23 cellular contexts compared by ENCODE assay signal in the genomic region with DNA sequence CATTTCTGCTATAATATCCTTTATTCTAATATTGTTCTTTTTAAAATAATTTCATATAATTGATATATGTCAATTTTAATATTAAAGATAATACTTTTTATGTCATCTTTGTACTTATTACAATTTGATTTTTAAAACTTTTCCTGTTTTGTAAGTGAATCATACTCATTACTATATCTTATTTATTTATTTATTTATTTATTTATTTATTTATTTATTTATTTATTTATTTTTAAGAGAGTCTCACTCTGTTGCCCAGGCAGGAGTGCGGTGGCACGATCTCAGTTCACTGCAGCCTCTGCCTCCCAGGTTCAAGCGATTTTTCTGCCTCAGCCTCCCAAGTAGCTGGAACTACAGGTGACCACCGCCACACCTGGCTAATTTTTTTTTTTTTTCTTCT.
DNase-seq lines count a peak whose midpoint lies in the region; ATAC-seq, FAIRE-seq and TF ChIP-seq lines count a peak whose summit lies in the region.
"Had no signal": no experiment of that assay in that cellular context is flagged by ENCODE, and none has a peak within 500 bp of the region (broad histone marks: within the 10 kb centered on the region; RNA-seq: fewer than 3 reads in every experiment).

No MANE protein-coding gene starts in this region.

- H3K9me3 Mint-ChIP-seq in activated CD4-positive, alpha-beta memory T cell treated with anti-CD3 and anti-CD28 coated beads for 36 hours: no peaks in the 10 kb centered on the region
- H3K9me3 Mint-ChIP-seq: CD4-positive, alpha-beta T cell; GM23338; H9; HFFc6 had no signal

- FAIRE-seq in G401.6 (lab: Jason Lieb, UNC) (peak; percentile 76), TTC549 (lab: Jason Lieb, UNC) (peak; percentile 13), pancreas (lab: Jason Lieb, UNC) (peak; percentile 78)
- FAIRE-seq: D721Med, GM12892, GM19239 had no signal

- WGBS in pancreas, 2 donors: 94 to 98% methylated on average over 4 of the region's 4 CpGs

- H3K27ac Mint-ChIP-seq in activated CD4-positive, alpha-beta memory T cell treated with anti-CD3 and anti-CD28 coated beads for 36 hours: no peak overlapping the region
- H3K27ac Mint-ChIP-seq: CD4-positive, alpha-beta T cell; CD8-positive, alpha-beta memory T cell; GM23338; H9; HFFc6 had no signal

- no peaks in the 10 kb centered on the region for H3K4me1 ChIP-seq in pancreas
- H3K4me1 ChIP-seq: BE2C; BLaER1 treated with 17β-estradiol and CSF1 and Interleukin-3, amounts not matched to agents 10 nM and 100 nM had no signal

- no peaks in the 10 kb centered on the region for H3K36me3 Mint-ChIP-seq in activated CD4-positive, alpha-beta memory T cell treated with anti-CD3 and anti-CD28 coated beads for 36 hours
- H3K36me3 Mint-ChIP-seq: CD14-positive monocyte; CD8-positive, alpha-beta memory T cell had no signal

- no peaks in the 10 kb centered on the region for H3K27me3 ChIP-seq in pancreas
- H3K27me3 ChIP-seq: BE2C; BLaER1 treated with 17β-estradiol and CSF1 and Interleukin-3, amounts not matched to agents 10 nM and 100 nM had no signal

- H3K4me3 Mint-ChIP-seq in activated CD4-positive, alpha-beta memory T cell treated with anti-CD3 and anti-CD28 coated beads for 36 hours: no peak overlapping the region
- H3K4me3 Mint-ChIP-seq: CD14-positive monocyte; CD4-positive, alpha-beta T cell; CD8-positive, alpha-beta memory T cell; GM23338; H9; HFFc6 had no signal

- no peak overlapping the region for H3K27ac ChIP-seq in pancreas
- H3K27ac ChIP-seq: BLaER1 treated with 17β-estradiol and CSF1 and Interleukin-3, amounts not matched to agents 10 nM and 100 nM had no signal

- intact Hi-C loops in pancreas (cut with DNase I): no loop called here
- intact Hi-C loops in activated CD4-positive, alpha-beta memory T cell treated with anti-CD3 and anti-CD28 coated beads for 36 hours (cut with micrococcal nuclease): no loop called here

- TF ChIP-seq CTCF in pancreas (IDR thresholded peaks at IDR 0.05): no peak

- ATAC-seq in pancreas: no peak
- ATAC-seq in HG03442 (IDR thresholded peaks at IDR 0.05; ENCODE audit: unreplicated experiment): no peak
- ATAC-seq: GM23338, HCT116 had no signal

- CTCF ChIA-PET in activated CD4-positive, alpha-beta memory T cell treated with anti-CD3 and anti-CD28 coated beads for 36 hours (lab: Charles Lee): no interaction called here

- no peak overlapping the region for H3K4me3 ChIP-seq in pancreas
- H3K4me3 ChIP-seq: BLaER1 treated with 17β-estradiol and CSF1 and Interleukin-3, amounts not matched to agents 10 nM and 100 nM; GM23338 had no signal

- no peak for DNase-seq in pancreas
- DNase-seq in activated effector memory CD4-positive, alpha-beta T cell treated with anti-CD3 and anti-CD28 coated beads, Interleukin-2, amount 50 U/mL, for 16 hours: no peak
- DNase-seq in activated CD4-positive, alpha-beta memory T cell treated with anti-CD3 and anti-CD28 coated beads for 36 hours: no peak
- DNase-seq: ACHN; AML-193; BE2C; CD4-positive, alpha-beta T cell; CD8-positive, alpha-beta memory T cell; DMS 273 treated with DMSO at 0.1 percent for 48 hours; DMS79; EL; H9; HFFc6 had no signal

- peaks cover 0 to 4% (median 0%) of the 10 kb centered on the region in 4 donors for H3K9me3 ChIP-seq in pancreas
- H3K9me3 ChIP-seq: BE2C; BLaER1 treated with 17β-estradiol and CSF1 and Interleukin-3, amounts not matched to agents 10 nM and 100 nM had no signal

- POLR2A ChIA-PET in activated CD4-positive, alpha-beta memory T cell treated with anti-CD3 and anti-CD28 coated beads for 36 hours (lab: Charles Lee): no interaction called here

- H3K4me1 Mint-ChIP-seq in activated CD4-positive, alpha-beta memory T cell treated with anti-CD3 and anti-CD28 coated beads for 36 hours (ENCODE audit: low read depth): no peaks in the 10 kb centered on the region
- H3K4me1 Mint-ChIP-seq: CD14-positive monocyte; CD8-positive, alpha-beta memory T cell; H9 had no signal

- no peaks in the 10 kb centered on the region for H3K36me3 ChIP-seq in pancreas
- H3K36me3 ChIP-seq: BE2C; BLaER1 treated with 17β-estradiol and CSF1 and Interleukin-3, amounts not matched to agents 10 nM and 100 nM had no signal

- peaks cover 1% of the 10 kb centered on the region for H3K27me3 Mint-ChIP-seq in activated CD4-positive, alpha-beta memory T cell treated with anti-CD3 and anti-CD28 coated beads for 36 hours
- H3K27me3 Mint-ChIP-seq: CD4-positive, alpha-beta T cell; CD8-positive, alpha-beta memory T cell had no signal
